8 cellular contexts compared by ENCODE assay signal in genomic region chr1:101025680-101026393, GRCh38. TPM values are rescaled to one million over a fixed set of nuclear protein-coding genes. Genes with fewer than 3 reads are reported as not detected.
DNase-seq lines count a peak whose midpoint lies in the region; FAIRE-seq and TF ChIP-seq lines count a peak whose summit lies in the region.

TSS of gene DPH5 (minus strand) at chr1:101025784. CDS start at chr1:101025443, 341 bp downstream.

- H3K4me3 ChIP-seq in H7 (ENCODE audit: insufficient read depth, low read depth, low read length): peak within 1 kb of the TSS; percentile 87
- peak within 1 kb of the TSS; percentile 77 for H3K4me3 ChIP-seq in MG63
- H3K4me3 ChIP-seq in SJSA1: peak within 1 kb of the TSS; percentile 57
- H3K4me3 ChIP-seq in neuronal stem cell (ENCODE audit: low read length in 2 of 2): peak within 1 kb of the TSS; percentile 64 to 81

- H3K9me3 ChIP-seq in ES-I3 (ENCODE audit: control insufficient read depth, insufficient read depth, low read length): no peaks in the 10 kb centered on the region
- H3K9me3 ChIP-seq in MG63: no peaks in the 10 kb centered on the region
- H3K9me3 ChIP-seq in SJSA1 (replicated peaks): no peaks in the 10 kb centered on the region
- peaks cover 0 to 2% of the 10 kb centered on the region in 2 donors for H3K9me3 ChIP-seq in neuronal stem cell (replicated peaks in 1 of 2; ENCODE audit: control insufficient read depth in 2 of 2, insufficient read depth in 1 of 2, low read depth in 1 of 2, low read length in 2 of 2)

- peaks cover 3% of the 10 kb centered on the region for H3K79me1 ChIP-seq in neuronal stem cell (ENCODE audit: low read depth, low read length)

- no peak within 1 kb of the TSS for H4K8ac ChIP-seq in neuronal stem cell (ENCODE audit: low read depth, low read length)

- no peak for TF ChIP-seq CTCF in subcutaneous adipose tissue (IDR thresholded peaks at IDR 0.05; ENCODE audit: low read depth)

- H3K4ac ChIP-seq in neuronal stem cell (ENCODE audit: low read length): no peak within 1 kb of the TSS

- H3K27ac ChIP-seq in SJSA1: peak within 1 kb of the TSS; percentile 40
- H3K27ac ChIP-seq in neuronal stem cell (replicated peaks; ENCODE audit: low read length): no peak within 1 kb of the TSS

- peak within 1 kb of the TSS; percentile 88 for H2BK5ac ChIP-seq in neuronal stem cell (ENCODE audit: low read length)

- H3K4me1 ChIP-seq in ES-I3 (ENCODE audit: insufficient read depth, low read length): no peaks in the 10 kb centered on the region
- peaks cover 9% of the 10 kb centered on the region for H3K4me1 ChIP-seq in SJSA1 (replicated peaks)
- peaks cover 0 to 4% of the 10 kb centered on the region in 2 donors for H3K4me1 ChIP-seq in neuronal stem cell (ENCODE audit: control insufficient read depth in 2 of 2, insufficient read depth in 1 of 2, low read depth in 1 of 2, low read length in 2 of 2)

- WGBS in neuronal stem cell (ENCODE audit: extremely low coverage in 2 of 2, insufficient read length in 2 of 2, insufficient replicate concordance in 1 of 2), 2 donors: no CpG with 5 or more reads among the region's 37 CpGs

- H2AK5ac ChIP-seq in neuronal stem cell (ENCODE audit: low read depth, low read length): no peak within 1 kb of the TSS

- H4K91ac ChIP-seq in neuronal stem cell (ENCODE audit: low read depth, low read length, poor library complexity): no peak within 1 kb of the TSS

- H3K23ac ChIP-seq in neuronal stem cell (ENCODE audit: low read depth, low read length, poor library complexity): peak within 1 kb of the TSS; percentile 34

- no peak within 1 kb of the TSS for H2BK120ac ChIP-seq in neuronal stem cell (ENCODE audit: low read depth, low read length)

- peak within 1 kb of the TSS; percentile 95 for H3K18ac ChIP-seq in neuronal stem cell (ENCODE audit: low read length)

- H3K14ac ChIP-seq in neuronal stem cell (ENCODE audit: low read length): no peak within 1 kb of the TSS

- H2BK15ac ChIP-seq in neuronal stem cell (ENCODE audit: low read length): no peak within 1 kb of the TSS

- H3K27me3 ChIP-seq in H7 (ENCODE audit: control insufficient read depth, insufficient read depth, low read length): no peaks in the 10 kb centered on the region
- H3K27me3 ChIP-seq in MG63: no peaks in the 10 kb centered on the region
- no peaks in the 10 kb centered on the region for H3K27me3 ChIP-seq in SJSA1 (replicated peaks)
- H3K27me3 ChIP-seq in neuronal stem cell (ENCODE audit: control insufficient read depth in 3 of 3, insufficient read depth in 3 of 3, low read depth in 1 of 3, low read length in 3 of 3): no peaks in the 10 kb centered on the region

- peak within 1 kb of the TSS; percentile 85 for H3K4me2 ChIP-seq in neuronal stem cell (ENCODE audit: insufficient read depth, low read length, poor library complexity, severe bottlenecking)

- FAIRE-seq in frontal cortex (lab: Jason Lieb, UNC): no peak

- no peak within 1 kb of the TSS for H2BK12ac ChIP-seq in neuronal stem cell (ENCODE audit: low read length)

- DNase-seq in H7: peak; percentile 82
- peak; percentile 96 for DNase-seq in MG63
- DNase-seq in SJSA1 (ENCODE audit: low read depth in 1 of 2, low spot score in 2 of 2): peak; percentile 92 to 93
- peak; percentile 91 for DNase-seq in activated naive CD4-positive, alpha-beta T cell treated with Interleukin-2 at 50 U/mL for 16 hours
- peak; percentile 24 to 56 for DNase-seq in frontal cortex (ENCODE audit: low spot score in 2 of 2)
- peak; percentile 85 for DNase-seq in neuronal stem cell (ENCODE audit: low spot score)

- H3K36me3 ChIP-seq in ES-I3 (ENCODE audit: insufficient read depth, low read length) (no peaks in the 10 kb centered on the region; the same call in 1 of the 2 replicates), H7 (replicated peaks; ENCODE audit: control insufficient read depth, insufficient read depth, low read length) (no peaks in the 10 kb centered on the region; the same call in none of the 2 replicates), MG63 (peaks cover 26% of the 10 kb centered on the region), SJSA1 (0 out of 2 replicates have a peak, but pooled peaks cover 7% of the 10 kb centered on the region), neuronal stem cell (replicated peaks in 1 of 2; ENCODE audit: control insufficient read depth in 2 of 2, insufficient read depth in 2 of 2, low read length in 2 of 2) (peaks cover 2 to 58% of the 10 kb centered on the region in 2 donors)

- H3K9ac ChIP-seq in ES-I3 (ENCODE audit: low read depth, low read length) (peak within 1 kb of the TSS; percentile 87), neuronal stem cell (ENCODE audit: low read depth, low read length, poor library complexity) (peak within 1 kb of the TSS; percentile 85)

- peak within 1 kb of the TSS; percentile 94 for H2AFZ ChIP-seq in neuronal stem cell (ENCODE audit: low read length)

RNA-seq across cellular contexts. Expression of gene DPH5, which starts in this region (rescaled TPM):
- total RNA-seq in H7 (2014; rRNA removed; shearing (Covaris generic)): 64.0 and 82.0 TPM in 2 replicates
- 49.7 and 54.9 TPM in 2 replicates for total RNA-seq in MG63 (2014; rRNA removed; shearing (Covaris generic); ENCODE audit: low replicate concordance)
- total RNA-seq in SJSA1 (2014; rRNA removed; shearing (Covaris generic)): 24.6 and 26.5 TPM in 2 replicates
- 40.8 TPM for total RNA-seq in frontal cortex
- 78.9 TPM for polyA plus RNA-seq in neuronal stem cell (2013, experiment 1 of 2)
- polyA plus RNA-seq in neuronal stem cell (2013, experiment 2 of 2): 76.5 TPM
- 10 to 100 TPM; 10.7 to 20.2 (median 16.2) TPM for total RNA-seq in subcutaneous adipose tissue

Comparison
In these comparisons a context has a peak if more than half of its experiments do, and no peak if none do; other contexts are left out.
1. DNase-seq: peak in every context shown above with its lines; median percentile 96 in MG63; 92 in SJSA1; 91 in activated naive CD4-positive, alpha-beta T cell treated with Interleukin-2 at 50 U/mL for 16 hours; 85 in neuronal stem cell; 82 in H7; 40 in frontal cortex.